ENCODE assay signal across 9 cellular contexts in genomic region chr3:186534113-186534669, GRCh38. TPM values are rescaled to one million over a fixed set of nuclear protein-coding genes. Genes with fewer than 3 reads are reported as not detected.
DNase-seq lines count a peak whose midpoint lies in the region; ATAC-seq and TF ChIP-seq lines count a peak whose summit lies in the region.
"Had no signal": no experiment of that assay in that cellular context is flagged by ENCODE, and none has a peak within 500 bp of the region (broad histone marks: within the 10 kb centered on the region; RNA-seq: fewer than 3 reads in every experiment).

No MANE protein-coding gene starts in this region.

- H3K9ac ChIP-seq in smooth muscle cell (ENCODE audit: low read depth): no peak overlapping the region
- H3K9ac ChIP-seq: BLaER1 had no signal

- H3K4me1 ChIP-seq in heart right ventricle: peaks cover 0 to 15% (median 7%) of the 10 kb centered on the region in 9 donors
- peaks cover 2% of the 10 kb centered on the region for H3K4me1 ChIP-seq in right cardiac atrium (ENCODE audit: control insufficient read depth, insufficient read depth, low read length)
- peaks cover 15% of the 10 kb centered on the region for H3K4me1 ChIP-seq in smooth muscle cell (ENCODE audit: low read depth)
- H3K4me1 ChIP-seq in stomach: no peaks in the 10 kb centered on the region

- DNase-seq in heart right ventricle: no peak
- no peak for DNase-seq in right cardiac atrium
- DNase-seq in activated CD4-positive, alpha-beta T cell treated with anti-CD3 and anti-CD28 coated beads, Interleukin-2, amount 50 U/mL, for 1 hour: peak; percentile 16
- peak; percentile 26 for DNase-seq in stimulated activated CD4-positive, alpha-beta T cell treated with anti-CD3 and anti-CD28 coated beads, Interleukin-12 subunit alpha, Interleukin-12 subunit beta, amount 100 ng/mL, for 4 hours
- no peak for DNase-seq in smooth muscle cell (lab: John Stamatoyannopoulos, UW; ENCODE audit: unreplicated experiment)
- DNase-seq in stomach: no peak
- DNase-seq in AG20443 (ENCODE audit: low spot score): no peak

- H3K4me3 ChIP-seq in heart right ventricle (no peak overlapping the region), right cardiac atrium (ENCODE audit: low read length) (no peak overlapping the region), smooth muscle cell (no peak overlapping the region), stomach (no peak overlapping the region)
- H3K4me3 ChIP-seq: BLaER1 had no signal

- H3K36me3 ChIP-seq in heart right ventricle (peaks cover 0 to 12% (median 0%) of the 10 kb centered on the region in 9 donors), smooth muscle cell (ENCODE audit: low read depth) (no peaks in the 10 kb centered on the region), stomach (peaks cover 0 to 9% (median 5%) of the 10 kb centered on the region in 4 donors)

- no peaks in the 10 kb centered on the region for H3F3A ChIP-seq in smooth muscle cell (ENCODE audit: low read depth)

- intact Hi-C loops in heart right ventricle (cut with DNase I) (loop anchor here in 1 of 10 donors (10.0 kb wide), 1 partner anchor 279 kb away; no protein-coding TSS in a partner anchor), right cardiac atrium (cut with DNase I) (loop anchor here in 2 of 4 donors (10.0 kb wide), 2 partner anchors 269 to 279 kb away; no protein-coding TSS in a partner anchor), stomach (cut with DNase I; ENCODE audit: low total_unique reads) (no loop called here)

- H3K4me2 ChIP-seq in smooth muscle cell: no peak overlapping the region
- H3K4me2 ChIP-seq: BLaER1 had no signal

- H3K9me3 ChIP-seq in heart right ventricle: no peaks in the 10 kb centered on the region
- no peaks in the 10 kb centered on the region for H3K9me3 ChIP-seq in right cardiac atrium (ENCODE audit: control insufficient read depth, low read length)
- H3K9me3 ChIP-seq in smooth muscle cell (replicated peaks; ENCODE audit: low read depth): no peaks in the 10 kb centered on the region
- no peaks in the 10 kb centered on the region for H3K9me3 ChIP-seq in stomach
- H3K9me3 ChIP-seq: BLaER1 had no signal

- H3K27ac ChIP-seq in heart right ventricle (peak overlapping the region in 1 of 10 donors; percentile 46), right cardiac atrium (ENCODE audit: low read length) (no peak overlapping the region), smooth muscle cell (ENCODE audit: low read depth) (no peak overlapping the region), stomach (no peak overlapping the region)
- H3K27ac ChIP-seq: BLaER1 had no signal

- no peak for TF ChIP-seq EP300 in stomach (IDR thresholded peaks at IDR 0.05)

- TF ChIP-seq CTCF in heart right ventricle (IDR thresholded peaks at IDR 0.05) (no peak), smooth muscle cell (IDR thresholded peaks at IDR 0.05; ENCODE audit: borderline replicate concordance, insufficient read depth, poor library complexity, severe bottlenecking) (no peak), stomach (IDR thresholded peaks at IDR 0.05) (no peak)

- H3K27me3 ChIP-seq in heart right ventricle (no peaks in the 10 kb centered on the region), right cardiac atrium (ENCODE audit: control insufficient read depth, insufficient read depth) (no peaks in the 10 kb centered on the region), smooth muscle cell (ENCODE audit: low read depth) (no peaks in the 10 kb centered on the region), stomach (no peaks in the 10 kb centered on the region)
- H3K27me3 ChIP-seq: BLaER1 had no signal

- H4K20me1 ChIP-seq in smooth muscle cell (ENCODE audit: low read depth): no peaks in the 10 kb centered on the region
- H4K20me1 ChIP-seq: BLaER1 had no signal

- H3K79me2 ChIP-seq in smooth muscle cell (ENCODE audit: low read depth): no peaks in the 10 kb centered on the region

- TF ChIP-seq POLR2A in stomach (IDR thresholded peaks at IDR 0.05): no peak

- H2AFZ ChIP-seq in smooth muscle cell (ENCODE audit: low read depth): no peak overlapping the region

- peak in 6 of 8 donors; percentile 35 to 80 (median 64) for ATAC-seq in heart right ventricle
- no peak for ATAC-seq in right cardiac atrium
- peak; percentile 84 for ATAC-seq in HG03196 (IDR thresholded peaks at IDR 0.05; ENCODE audit: unreplicated experiment)

- WGBS in heart right ventricle, 2 donors: 89 to 90% methylated on average over 6 of the region's 6 CpGs
- WGBS in right cardiac atrium: 86% methylated on average over 6 of the region's 6 CpGs
- 91% methylated on average over 6 of the region's 6 CpGs for WGBS in smooth muscle cell (ENCODE audit: low lambda C conversion rate)
- WGBS in stomach, 5 donors: 74 to 86% (median 82%) methylated on average over 6 of the region's 6 CpGs

RNA-seq across cellular contexts. Expression of gene CRYGS, which starts 10.0 kb away (rescaled TPM):
- total RNA-seq in heart right ventricle (1 to 10 TPM in 5 of 10 donors, under 1 TPM in 5; 0.28 to 1.6 (median 1.00) TPM), right cardiac atrium (1 to 10 TPM; 1.6 to 2.0 (median 1.8) TPM), smooth muscle cell (5.5 and 9.2 TPM in 2 replicates), stomach (1 to 10 TPM in 3 of 5 donors, not detected in 2; 1.8 to 4.3 (median 2.8) TPM)
- polyA plus RNA-seq in heart right ventricle (1 to 10 TPM; 1.2 to 8.9 TPM), right cardiac atrium (1.3 TPM), smooth muscle cell (6.6 and 13.5 TPM in 2 replicates), stomach (1 to 10 TPM; 5.0 to 6.6 (median 5.9) TPM)

RNA-seq across cellular contexts. Expression of gene TBCCD1, which starts 32.9 kb away (rescaled TPM):
- total RNA-seq in heart right ventricle (1 to 10 TPM; 5.6 to 7.9 (median 6.9) TPM), right cardiac atrium (1 to 10 TPM; 6.4 to 8.4 (median 7.5) TPM), smooth muscle cell (12.2 and 15.2 TPM in 2 replicates), stomach (10 to 100 TPM in 3 of 5 donors, 1 to 10 TPM in 2; 5.3 to 16.5 (median 10.4) TPM)
- polyA plus RNA-seq in heart right ventricle (1 to 10 TPM; 3.1 to 5.7 TPM), right cardiac atrium (4.7 TPM), smooth muscle cell (15.5 and 19.5 TPM in 2 replicates), stomach (1 to 10 TPM; 3.5 to 4.4 (median 4.0) TPM)

RNA-seq across cellular contexts. Expression of gene DNAJB11, which starts 36.3 kb away (rescaled TPM):
- 10 to 100 TPM; 17.9 to 39.9 (median 23.9) TPM for total RNA-seq in heart right ventricle
- 100 to 1,000 TPM in 1 of 2 donors, 10 to 100 TPM in 1; 36.9 to 147 TPM for polyA plus RNA-seq in heart right ventricle
- 10 to 100 TPM; 25.6 to 60.5 (median 41.6) TPM for total RNA-seq in right cardiac atrium
- polyA plus RNA-seq in right cardiac atrium: 51.6 TPM
- 103 and 115 TPM in 2 replicates for total RNA-seq in smooth muscle cell
- polyA plus RNA-seq in smooth muscle cell: 136 and 138 TPM in 2 replicates
- 10 to 100 TPM; 17.0 to 62.1 (median 31.6) TPM for total RNA-seq in stomach
- 10 to 100 TPM; 17.7 to 33.9 (median 32.2) TPM for polyA plus RNA-seq in stomach

Comparison
In these comparisons a context has a peak if more than half of its experiments do, and no peak if none do; other contexts are left out.
1. ATAC-seq: peak in heart right ventricle (6 of 8) and HG03196 (single experiment); none in right cardiac atrium (0 of 2).
2. DNase-seq: peak in activated CD4-positive, alpha-beta T cell treated with anti-CD3 and anti-CD28 coated beads, Interleukin-2, amount 50 U/mL, for 1 hour (single experiment) and stimulated activated CD4-positive, alpha-beta T cell treated with anti-CD3 and anti-CD28 coated beads, Interleukin-12 subunit alpha, Interleukin-12 subunit beta, amount 100 ng/mL, for 4 hours (single experiment); none in heart right ventricle (0 of 2), right cardiac atrium (0 of 3), smooth muscle cell (single experiment), stomach (single experiment) and AG20443 (single experiment).